Comparison of ENCODE assay signal across 25 cellular contexts in genomic region chr12:2246358-2246757, GRCh38.
"Had no signal": no experiment of that assay in that cellular context is flagged by ENCODE, and none has a peak within 500 bp of the region (broad histone marks: within the 10 kb centered on the region; RNA-seq: fewer than 3 reads in every experiment).

No MANE protein-coding gene starts in this region.

- ATAC-seq: activated CD8-positive, alpha-beta T cell treated with anti-CD3 and anti-CD28 coated beads for 36 hours; activated T-helper 17 cell treated with anti-CD3 and anti-CD28 coated beads, Interleukin-2, amount 50 U/mL, for 72 hours; effector memory CD8-positive, alpha-beta T cell; foreskin keratinocyte; left lobe of liver had no signal

- FAIRE-seq: keratinocyte had no signal

- H3K4me3 ChIP-seq: cardiac muscle cell, prostate gland, tibial artery, uterus had no signal

- H3K27me3 ChIP-seq: cardiac muscle cell, foreskin keratinocyte, tibial artery, uterus had no signal

- H3K27ac ChIP-seq: cardiac muscle cell, foreskin keratinocyte, prostate gland, tibial artery, uterus had no signal

- H3K36me3 ChIP-seq: cardiac muscle cell, prostate gland, tibial artery, uterus had no signal

- DNase-seq: activated CD4-positive, alpha-beta T cell treated with anti-CD3 and anti-CD28 coated beads, Interleukin-2, amount 10 ng/mL, durations not matched to agents 24 days and 14 days; activated CD8-positive, alpha-beta T cell treated with anti-CD3 and anti-CD28 coated beads for 36 hours; activated naive CD4-positive, alpha-beta T cell; activated naive CD8-positive, alpha-beta T cell treated with anti-CD3 and anti-CD28 coated beads for 36 hours; activated T-cell treated with anti-CD3 and anti-CD28 coated beads, Interleukin-2, amount 50 U/mL, for 1 hour; amygdala; dermis blood vessel endothelial cell; effector memory CD8-positive, alpha-beta T cell; foreskin keratinocyte; glutamatergic neuron; midbrain; nephron progenitor cell; stimulated activated CD4-positive, alpha-beta T cell treated with anti-CD3 and anti-CD28 coated beads, Interleukin-12 subunit alpha, Interleukin-12 subunit beta, amount 100 ng/mL, for 4 hours; stimulated activated CD4-positive, alpha-beta T cell treated with anti-CD3 and anti-CD28 coated beads, Interleukin-1b, Interleukin-23, amount 100 ng/mL, for 48 hours; stimulated activated CD8-positive, alpha-beta memory T cell treated with anti-CD3 and anti-CD28 coated beads, Interleukin-4, amount 100 ng/mL, for 48 hours; stimulated activated naive CD4-positive, alpha-beta T cell treated with Interleukin-2 at 50 U/mL for 16 hours; substantia nigra; T1000; tibial artery; uterus had no signal

- H3K4me1 ChIP-seq: foreskin keratinocyte, prostate gland had no signal

- H3K9me3 ChIP-seq: prostate gland, tibial artery, uterus had no signal
